In genomic region chr5:55903121-55903701, GRCh38 we compare ENCODE assay signal across 9 cellular contexts. TPM values are rescaled to one million over a fixed set of nuclear protein-coding genes. Genes with fewer than 3 reads are reported as not detected.
DNase-seq lines count a peak whose midpoint lies in the region; ATAC-seq and TF ChIP-seq lines count a peak whose summit lies in the region.
"Had no signal": no experiment of that assay in that cellular context is flagged by ENCODE, and none has a peak within 500 bp of the region (broad histone marks: within the 10 kb centered on the region; RNA-seq: fewer than 3 reads in every experiment).

No MANE protein-coding gene starts in this region.

- H3K4me1 Mint-ChIP-seq in activated B cell treated with CpG ODN at 0.5 μM for 24 hours (peaks cover 17% of the 10 kb centered on the region), type B pancreatic cell (ENCODE audit: unreplicated experiment) (no peaks in the 10 kb centered on the region)
- peaks cover 17% of the 10 kb centered on the region for H3K4me1 Mint-ChIP-seq in central memory CD8-positive, alpha-beta T cell

- TF ChIP-seq POLR2A in GM19099 (IDR thresholded peaks at IDR 0.05; ENCODE audit: extremely low read depth, insufficient read length, low read depth): peak; percentile 55

- H3K4me3 Mint-ChIP-seq in activated B cell treated with CpG ODN at 0.5 μM for 24 hours (peak overlapping the region; percentile 56), type B pancreatic cell (no peak overlapping the region)
- peak overlapping the region; percentile 16 for H3K4me3 Mint-ChIP-seq in central memory CD8-positive, alpha-beta T cell

- CTCF ChIA-PET in activated B cell treated with CpG ODN at 0.5 μM for 24 hours (lab: Charles Lee): no interaction called here

- intact Hi-C loops in activated B cell treated with CpG ODN at 0.5 μM for 24 hours (cut with micrococcal nuclease): loop anchor here (1.0 to 10.0 kb wide), 3 partner anchors 92 to 366 kb away; partner anchors contain the start of gene SLC38A9

- POLR2A ChIA-PET in activated B cell treated with CpG ODN at 0.5 μM for 24 hours (lab: Charles Lee): interaction anchor here (0.7 to 1.1 kb wide), 3 partner anchors 20 to 578 kb away, joined by 3 to 4 read pairs (median 3); no protein-coding TSS in a partner anchor

- no peaks in the 10 kb centered on the region for H3K36me3 Mint-ChIP-seq in activated B cell treated with CpG ODN at 0.5 μM for 24 hours (ENCODE audit: low read depth)
- no peaks in the 10 kb centered on the region for H3K36me3 Mint-ChIP-seq in central memory CD8-positive, alpha-beta T cell (ENCODE audit: insufficient read depth)
- no peaks in the 10 kb centered on the region for H3K36me3 Mint-ChIP-seq in type B pancreatic cell

- peak overlapping the region; percentile 56 for H3K27ac Mint-ChIP-seq in activated B cell treated with CpG ODN at 0.5 μM for 24 hours
- no peak overlapping the region for H3K27ac Mint-ChIP-seq in central memory CD8-positive, alpha-beta T cell (ENCODE audit: low read depth)
- H3K27ac Mint-ChIP-seq in type B pancreatic cell: no peak overlapping the region

- DNase-seq in activated B cell treated with CpG ODN at 0.5 μM for 24 hours (peak; percentile 62), type B pancreatic cell (ENCODE audit: extremely low spot score, unreplicated experiment) (no peak), retina (no peak), DMS153 (lab: John Stamatoyannopoulos, UW) (no peak)
- peak in 1 of 2 donors; percentile 22 for DNase-seq in central memory CD8-positive, alpha-beta T cell (ENCODE audit: low spot score in 2 of 2)
- DNase-seq in stimulated activated CD8-positive, alpha-beta memory T cell treated with anti-CD3 and anti-CD28 coated beads, Interleukin-2, amount 100 ng/mL, for 1 hour (ENCODE audit: low read depth in 2 of 2): peak; percentile 18 to 44
- DNase-seq: right lobe of liver had no signal

- H3K9me3 Mint-ChIP-seq in activated B cell treated with CpG ODN at 0.5 μM for 24 hours (no peaks in the 10 kb centered on the region), type B pancreatic cell (no peaks in the 10 kb centered on the region)
- no peaks in the 10 kb centered on the region for H3K9me3 Mint-ChIP-seq in central memory CD8-positive, alpha-beta T cell

- no peak for TF ChIP-seq CTCF in activated B cell treated with CpG ODN at 0.5 μM for 24 hours (IDR thresholded peaks at IDR 0.05)
- TF ChIP-seq CTCF in type B pancreatic cell (conservative IDR thresholded peaks at IDR 0.05): no peak

- ATAC-seq in HG03103 (IDR thresholded peaks at IDR 0.05; ENCODE audit: low read depth, unreplicated experiment) (peak; percentile 85), activated B cell treated with CpG ODN at 0.5 μM for 24 hours (ENCODE audit: low read depth) (peak; percentile 96)
- ATAC-seq in central memory CD8-positive, alpha-beta T cell (replicated peaks; ENCODE audit: extremely low read depth, poor library complexity, severe bottlenecking): peak; percentile 76

- peaks cover 8% of the 10 kb centered on the region for H3K27me3 Mint-ChIP-seq in activated B cell treated with CpG ODN at 0.5 μM for 24 hours
- H3K27me3 Mint-ChIP-seq in central memory CD8-positive, alpha-beta T cell: peaks cover 17% of the 10 kb centered on the region
- peaks cover 3% of the 10 kb centered on the region for H3K27me3 Mint-ChIP-seq in type B pancreatic cell

RNA-seq across cellular contexts. Expression of gene IL31RA, which starts 52.1 kb away (rescaled TPM):
- total RNA-seq in activated B cell treated with CpG ODN at 0.5 μM for 24 hours: not detected in 2 replicates
- total RNA-seq in type B pancreatic cell (ENCODE audit: low replicate concordance): not detected in 2 replicates
- total RNA-seq: right lobe of liver had no signal

Comparison
In these comparisons a context has a peak if more than half of its experiments do, and no peak if none do; other contexts are left out.
1. DNase-seq: peak in activated B cell treated with CpG ODN at 0.5 μM for 24 hours (single experiment) and stimulated activated CD8-positive, alpha-beta memory T cell treated with anti-CD3 and anti-CD28 coated beads, Interleukin-2, amount 100 ng/mL, for 1 hour (2 of 2); none in type B pancreatic cell (single experiment), retina (single experiment) and DMS153 (single experiment).
2. Peak in every context shown above with its lines, with median percentiles within 50 percentile points of each other: ATAC-seq.